ENCODE assay signal across 30 cellular contexts in the genomic region with DNA sequence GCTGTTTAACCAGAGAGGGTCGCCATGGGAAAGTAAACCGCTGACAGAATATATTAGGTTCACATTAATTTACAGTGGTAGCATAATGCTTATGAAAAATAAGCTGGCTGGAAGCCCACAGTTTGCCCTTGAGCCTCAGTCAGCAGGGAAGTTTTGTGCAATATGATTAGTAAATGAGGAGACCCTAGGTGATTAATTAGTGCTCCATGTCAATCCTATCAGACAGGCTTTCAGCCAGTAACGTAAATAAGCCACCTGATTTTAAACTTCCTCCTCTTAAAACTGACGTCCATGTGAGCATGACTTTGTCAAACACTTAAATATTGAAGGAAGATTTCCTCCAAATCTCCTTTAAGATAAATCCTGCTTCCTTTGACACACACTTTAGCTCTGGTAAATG.
A peak's percentile ranks its signal among the peaks of the same experiment; 100 is the strongest.
DNase-seq lines count a peak whose midpoint lies in the region; ATAC-seq and TF ChIP-seq lines count a peak whose summit lies in the region.
"Had no signal": no experiment of that assay in that cellular context is flagged by ENCODE, and none has a peak within 500 bp of the region (broad histone marks: within the 10 kb centered on the region; RNA-seq: fewer than 3 reads in every experiment).

No MANE protein-coding gene starts in this region.

- ATAC-seq in HCT116 (no peak), gastrocnemius medialis (no peak)
- ATAC-seq: activated naive CD8-positive, alpha-beta T cell treated with anti-CD3 and anti-CD28 coated beads, Interleukin-2, amount 50 U/mL, for 24 hours; activated T-cell treated with anti-CD3 and anti-CD28 coated beads, Interleukin-2, amount 50 U/mL, for 4 hours; CD8-positive, alpha-beta T cell; T-cell; WTC11 had no signal

- CTCF ChIA-PET in HCT116 (lab: Charles Lee) (no interaction called here), PC-9 (lab: Charles Lee) (no interaction called here)

- H3K9me2 ChIP-seq in HCT116 (ENCODE audit: insufficient read depth) (no peaks in the 10 kb centered on the region), PC-9 (ENCODE audit: insufficient read depth) (no peaks in the 10 kb centered on the region)

- H3K27me3 ChIP-seq in HCT116 (ENCODE audit: insufficient read depth, low read length): no peaks in the 10 kb centered on the region
- no peaks in the 10 kb centered on the region for H3K27me3 ChIP-seq in dorsolateral prefrontal cortex
- H3K27me3 ChIP-seq in PC-9 (ENCODE audit: insufficient read depth, low read depth): no peaks in the 10 kb centered on the region
- no peaks in the 10 kb centered on the region for H3K27me3 ChIP-seq in gastrocnemius medialis
- H3K27me3 ChIP-seq: BE2C, Peyer's patch, right lobe of liver, tibial artery had no signal

- POLR2A ChIA-PET in HCT116 (lab: Charles Lee) (no interaction called here), PC-9 (lab: Charles Lee; ENCODE audit: unreplicated experiment) (no interaction called here)

- RAD21 ChIA-PET in HCT116 (lab: Charles Lee; ENCODE audit: low non-redundant PET in 1 of 2, low total read pairs in 2 of 2, uncharacterized antibody in 2 of 2, unreplicated experiment in 2 of 2): no interaction called here

- no peaks in the 10 kb centered on the region for H4K20me1 ChIP-seq in HCT116 (ENCODE audit: insufficient read depth)
- H4K20me1 ChIP-seq in PC-9 (ENCODE audit: insufficient read depth): 0 out of 2 replicates have a peak, but pooled peaks cover 5% of the 10 kb centered on the region

- in situ Hi-C loops in gastrocnemius medialis (cut with MboI; ENCODE audit: low sequenced_read_pairs in 4 of 4): no loop called here

- TF ChIP-seq CTCF in HCT116 (IDR thresholded peaks at IDR 0.05 in 2 of 3, conservative IDR thresholded peaks at IDR 0.05 in 1 of 3; ENCODE audit: borderline replicate concordance in 1 of 3, insufficient read depth in 1 of 3, low read depth in 2 of 3, low read length in 2 of 3): no peak
- TF ChIP-seq CTCF in dorsolateral prefrontal cortex (IDR thresholded peaks at IDR 0.05 in 54 of 56, conservative IDR thresholded peaks at IDR 0.05 in 2 of 56; ENCODE audit: low read depth in 1 of 56, partially characterized antibody in 56 of 56): no peak
- no peak for TF ChIP-seq CTCF in neural crest cell (conservative IDR thresholded peaks at IDR 0.05)
- TF ChIP-seq CTCF in PC-9 (conservative IDR thresholded peaks at IDR 0.05): no peak
- no peak for TF ChIP-seq CTCF in gastrocnemius medialis (IDR thresholded peaks at IDR 0.05 in 4 of 5, conservative IDR thresholded peaks at IDR 0.05 in 1 of 5)

- H3K36me3 ChIP-seq in HCT116 (ENCODE audit: control insufficient read depth in 1 of 2, insufficient read depth in 2 of 2, low read length in 2 of 2) (no peaks in the 10 kb centered on the region), SK-N-MC (ENCODE audit: insufficient read depth, low read length) (no peaks in the 10 kb centered on the region), PC-9 (ENCODE audit: low read depth) (no peaks in the 10 kb centered on the region), gastrocnemius medialis (no peaks in the 10 kb centered on the region)
- H3K36me3 ChIP-seq: BE2C, left ventricle myocardium inferior, Peyer's patch, right lobe of liver, tibial artery had no signal

- TF ChIP-seq POLR2A in HCT116 (IDR thresholded peaks at IDR 0.05; ENCODE audit: borderline replicate concordance, extremely low read depth, insufficient read depth, insufficient read length) (no peak), gastrocnemius medialis (IDR thresholded peaks at IDR 0.05) (no peak)

- H3K9me3 ChIP-seq in HCT116 (ENCODE audit: control insufficient read depth in 1 of 2, insufficient read depth in 1 of 2, low read depth in 1 of 2, low read length in 2 of 2): no peaks in the 10 kb centered on the region
- H3K9me3 ChIP-seq in SK-N-MC (ENCODE audit: low read depth, low read length): no peaks in the 10 kb centered on the region
- H3K9me3 ChIP-seq in PC-9 (ENCODE audit: insufficient read depth, low read depth): no peaks in the 10 kb centered on the region
- H3K9me3 ChIP-seq in gastrocnemius medialis: no peaks in the 10 kb centered on the region
- H3K9me3 ChIP-seq: BE2C, left ventricle myocardium inferior, Peyer's patch, right lobe of liver, tibial artery had no signal

- H3K36me3 Mint-ChIP-seq in neural crest cell (ENCODE audit: low read depth): no peaks in the 10 kb centered on the region
- H3K36me3 Mint-ChIP-seq: CD8-positive, alpha-beta T cell; T-cell had no signal

- H3K27me3 Mint-ChIP-seq in neural crest cell (ENCODE audit: low read depth): no peaks in the 10 kb centered on the region
- H3K27me3 Mint-ChIP-seq: activated naive CD8-positive, alpha-beta T cell treated with anti-CD3 and anti-CD28 coated beads, Interleukin-2, amount 50 U/mL, for 24 hours; progenitor cell of endocrine pancreas; T-cell had no signal

- no TSS peak for BruUV-seq in HCT116 (replicated peaks; lab: Mats Ljungman, UMichigan)
- BruUV-seq in PC-9 (replicated peaks; lab: Mats Ljungman, UMichigan): no TSS peak

- H2AFZ ChIP-seq in HCT116 (ENCODE audit: low read depth, low read length, poor library complexity, severe bottlenecking) (no peak overlapping the region), PC-9 (no peak overlapping the region)

- H3K4me3 Mint-ChIP-seq in neural crest cell: no peak overlapping the region
- H3K4me3 Mint-ChIP-seq: activated naive CD8-positive, alpha-beta T cell treated with anti-CD3 and anti-CD28 coated beads, Interleukin-2, amount 50 U/mL, for 24 hours; activated T-cell treated with anti-CD3 and anti-CD28 coated beads, Interleukin-2, amount 50 U/mL, for 4 hours; CD8-positive, alpha-beta T cell; T-cell; WTC11 had no signal

- intact Hi-C loops in HCT116 (cut with micrococcal nuclease) (no loop called here), dorsolateral prefrontal cortex (cut with DNase I) (no loop called here), PC-9 (cut with micrococcal nuclease; ENCODE audit: unreplicated experiment) (no loop called here), gastrocnemius medialis (cut with DNase I; ENCODE audit: low total_unique reads) (no loop called here)

- H3K4me3 ChIP-seq in HCT116 (replicated peaks in 1 of 2; ENCODE audit: low read depth in 1 of 2, low read length in 2 of 2) (no peak overlapping the region), SK-N-MC (peak overlapping the region; percentile 28; the same call in 1 of the 2 replicates), dorsolateral prefrontal cortex (no peak overlapping the region), PC-9 (no peak overlapping the region), gastrocnemius medialis (no peak overlapping the region)
- H3K4me3 ChIP-seq: left ventricle myocardium inferior, Peyer's patch, right lobe of liver, tibial artery had no signal

- H3K9ac ChIP-seq in HCT116 (ENCODE audit: low read length) (peak overlapping the region; percentile 1; the same call in 1 of the 2 replicates), SK-N-MC (ENCODE audit: insufficient read length) (peak overlapping the region; percentile 0)

- peaks cover 96% of the 10 kb centered on the region for H3K79me2 ChIP-seq in HCT116 (ENCODE audit: insufficient read depth, low read length)
- no peaks in the 10 kb centered on the region for H3K79me2 ChIP-seq in PC-9 (ENCODE audit: low read depth)

- H3K4me1 Mint-ChIP-seq in neural crest cell: peaks cover 71% of the 10 kb centered on the region

- H3K4me2 ChIP-seq in HCT116 (ENCODE audit: low read length): peak overlapping the region; percentile 65
- H3K4me2 ChIP-seq in PC-9: no peak overlapping the region

- H3K9me3 Mint-ChIP-seq in neural crest cell: no peaks in the 10 kb centered on the region
- H3K9me3 Mint-ChIP-seq: activated naive CD8-positive, alpha-beta T cell treated with anti-CD3 and anti-CD28 coated beads, Interleukin-2, amount 50 U/mL, for 24 hours; activated T-cell treated with anti-CD3 and anti-CD28 coated beads, Interleukin-2, amount 50 U/mL, for 4 hours; CD8-positive, alpha-beta T cell; T-cell had no signal

- DNase-seq in HCT116 (ENCODE audit: low read depth, low spot score) (no peak), SK-N-MC (ENCODE audit: low read depth, low spot score) (no peak), dorsolateral prefrontal cortex (no peak), neural crest cell (ENCODE audit: low read depth, low spot score) (no peak), middle frontal gyrus (ENCODE audit: extremely low spot score, low spot score) (no peak), PC-9 (no peak), NCI-H510A treated with DMSO at 0.1 percent for 48 hours (lab: John Stamatoyannopoulos, UW) (no peak), gastrocnemius medialis (no peak)
- DNase-seq: ACHN; activated CD4-positive, alpha-beta T cell treated with anti-CD3 and anti-CD28 coated beads, Interleukin-2, amount 50 U/mL, for 1 hour; activated naive CD8-positive, alpha-beta T cell treated with anti-CD3 and anti-CD28 coated beads, Interleukin-2, amount 50 U/mL, for 24 hours; activated T-cell treated with anti-CD3 and anti-CD28 coated beads, Interleukin-2, amount 50 U/mL, for 4 hours; BE2C; CD8-positive, alpha-beta T cell; glutamatergic neuron; left ventricle myocardium inferior; mesendoderm; NCI-H1105; NCI-H187 treated with DMSO at 0.1 percent for 48 hours; NCI-H2171 treated with DMSO at 0.1 percent for 48 hours; NCI-H524; NK-92 treated with Interleukin-12 subunit alpha and Interleukin-12 subunit beta, amount 100 ng/mL, for 24 hours; Peyer's patch; right lobe of liver; SIG-M5; stimulated activated CD4-positive, alpha-beta T cell treated with anti-CD3 and anti-CD28 coated beads, Interleukin-2, amount 100 ng/mL, for 48 hours; T-cell; tibial artery had no signal

- no peak for TF ChIP-seq RAD21 in HCT116 (IDR thresholded peaks at IDR 0.05; ENCODE audit: low read depth)

- H3F3A ChIP-seq in PC-9 (ENCODE audit: insufficient read depth, low read depth): no peaks in the 10 kb centered on the region

- H3K4me1 ChIP-seq in HCT116 (ENCODE audit: control insufficient read depth in 1 of 2, insufficient read depth in 2 of 2, low read length in 2 of 2): peaks cover 41 to 92% of the 10 kb centered on the region in 2 experiments
- H3K4me1 ChIP-seq in PC-9 (replicated peaks; ENCODE audit: insufficient read depth): no peaks in the 10 kb centered on the region
- H3K4me1 ChIP-seq in gastrocnemius medialis: no peaks in the 10 kb centered on the region
- H3K4me1 ChIP-seq: BE2C, Peyer's patch, right lobe of liver had no signal

- peak overlapping the region; percentile 30 for H3K27ac Mint-ChIP-seq in neural crest cell (ENCODE audit: unreplicated experiment)
- H3K27ac Mint-ChIP-seq: activated naive CD8-positive, alpha-beta T cell treated with anti-CD3 and anti-CD28 coated beads, Interleukin-2, amount 50 U/mL, for 24 hours; CD8-positive, alpha-beta T cell; progenitor cell of endocrine pancreas; T-cell; WTC11 had no signal

- H3K27ac ChIP-seq in HCT116 (ENCODE audit: low read depth, low read length) (no peak overlapping the region), SK-N-MC (peak overlapping the region; percentile 16; the same call in 1 of the 2 replicates), dorsolateral prefrontal cortex (peak overlapping the region in 38 of 59 donors; percentile 5 to 87 (median 71)), PC-9 (no peak overlapping the region), gastrocnemius medialis (no peak overlapping the region)
- H3K27ac ChIP-seq: left ventricle myocardium inferior, Peyer's patch, right lobe of liver, tibial artery had no signal

TF ChIP-seq in HCT116, 20 proteins besides CTCF, POLR2A, EP300 and RAD21 (continues in another document):
- no peak for TF ChIP-seq YY1 (IDR thresholded peaks at IDR 0.05; ENCODE audit: extremely low read depth, insufficient replicate concordance, low read depth, low read length)
- TF ChIP-seq ELF1 (IDR thresholded peaks at IDR 0.05; ENCODE audit: borderline replicate concordance, low read depth): no peak

Comparison
In these comparisons a context has a peak if more than half of its experiments do, and no peak if none do; other contexts are left out.
1. H3K27ac ChIP-seq: peak in SK-N-MC (single experiment) and dorsolateral prefrontal cortex (38 of 59); none in HCT116 (single experiment), PC-9 (single experiment) and gastrocnemius medialis (0 of 4).